1 cellular context compared by ENCODE assay signal in genomic region chr14:101962503-101962874, GRCh38.
TF ChIP-seq lines count a peak whose summit lies in the region.

No MANE protein-coding gene starts in this region.

TF ChIP-seq in HEK293, 187 proteins besides CTCF, POLR2A, EP300 and RAD21 (continued from another document):
- TF ChIP-seq WT1 (tag by site-specific recombination; IDR thresholded peaks at IDR 0.05) (no peak), ZFP37 (tag by site-specific recombination; IDR thresholded peaks at IDR 0.05) (no peak), ZBTB44 (tag by site-specific recombination; IDR thresholded peaks at IDR 0.05) (peak; percentile 100), ZBTB1 (tag by site-specific recombination; IDR thresholded peaks at IDR 0.05) (no peak), ZNF184 (tag by site-specific recombination; IDR thresholded peaks at IDR 0.05) (peak; percentile 74; the same call in 1 of the 2 replicates), ZNF660 (tag by site-specific recombination; IDR thresholded peaks at IDR 0.05) (peak; percentile 94), ZSCAN23 (tag by site-specific recombination; IDR thresholded peaks at IDR 0.05) (no peak), GLIS1 (tag by site-specific recombination; IDR thresholded peaks at IDR 0.05) (peak; percentile 15; the same call in 1 of the 2 replicates), ZNF600 (tag by site-specific recombination; IDR thresholded peaks at IDR 0.05) (peak; percentile 66; the same call in 1 of the 2 replicates), ZNF76 (tag by site-specific recombination; IDR thresholded peaks at IDR 0.05; ENCODE audit: borderline replicate concordance, low read depth) (no peak), TCF7L2 (IDR thresholded peaks at IDR 0.05; ENCODE audit: borderline replicate concordance, low read depth, low read length) (no peak), ZIC2 (tag by site-specific recombination; IDR thresholded peaks at IDR 0.05) (peak; percentile 80), ZNF211 (tag by site-specific recombination; IDR thresholded peaks at IDR 0.05; ENCODE audit: low read depth) (no peak), ZBTB17 (tag by site-specific recombination; IDR thresholded peaks at IDR 0.05) (peak; percentile 99), ZNF629 (tag by site-specific recombination; IDR thresholded peaks at IDR 0.05) (0 out of 2 replicates have a peak, but pooled peaks have one; percentile 12), ZEB2 (tag by site-specific recombination; IDR thresholded peaks at IDR 0.05) (peak; percentile 39; the same call in 1 of the 2 replicates), ZFHX2 (tag by site-specific recombination; conservative IDR thresholded peaks at IDR 0.05) (no peak), ZNF324 (tag by site-specific recombination; IDR thresholded peaks at IDR 0.05) (no peak), ZNF843 (tag by site-specific recombination; IDR thresholded peaks at IDR 0.05) (no peak), ZXDB (tag by site-specific recombination; IDR thresholded peaks at IDR 0.05) (0 out of 2 replicates have a peak, but pooled peaks have one; percentile 30), ZBTB48 (tag by site-specific recombination; IDR thresholded peaks at IDR 0.05) (peak; percentile 94), ZNF394 (tag by site-specific recombination; IDR thresholded peaks at IDR 0.05; ENCODE audit: borderline replicate concordance) (0 out of 2 replicates have a peak, but pooled peaks have one; percentile 18), ZNF37A (tag by site-specific recombination; IDR thresholded peaks at IDR 0.05) (0 out of 2 replicates have a peak, but pooled peaks have one; percentile 23), ZFP3 (tag by site-specific recombination; IDR thresholded peaks at IDR 0.05; ENCODE audit: low read depth) (no peak), ZNF223 (tag by site-specific recombination; IDR thresholded peaks at IDR 0.05) (no peak), IKZF3 (tag by site-specific recombination; IDR thresholded peaks at IDR 0.05) (peak; percentile 50; the same call in 1 of the 2 replicates), KLF10 (tag by site-specific recombination; IDR thresholded peaks at IDR 0.05) (peak; percentile 45; the same call in 1 of the 2 replicates), ZNF692 (tag by site-specific recombination; IDR thresholded peaks at IDR 0.05) (0 out of 2 replicates have a peak, but pooled peaks have one; percentile 14), ZNF280D (tag by site-specific recombination; IDR thresholded peaks at IDR 0.05) (no peak), ZNF132 (tag by site-specific recombination; IDR thresholded peaks at IDR 0.05; ENCODE audit: borderline replicate concordance) (no peak), ZBTB6 (tag by site-specific recombination; IDR thresholded peaks at IDR 0.05) (peak; percentile 73), ZNF747 (tag by site-specific recombination; IDR thresholded peaks at IDR 0.05) (no peak), ZBTB8A (tag by site-specific recombination; IDR thresholded peaks at IDR 0.05) (peak; percentile 58; the same call in 1 of the 2 replicates), ELK4 (IDR thresholded peaks at IDR 0.05; ENCODE audit: borderline replicate concordance, low read depth, low read length) (no peak)
- TF ChIP-seq, protein P1, sequence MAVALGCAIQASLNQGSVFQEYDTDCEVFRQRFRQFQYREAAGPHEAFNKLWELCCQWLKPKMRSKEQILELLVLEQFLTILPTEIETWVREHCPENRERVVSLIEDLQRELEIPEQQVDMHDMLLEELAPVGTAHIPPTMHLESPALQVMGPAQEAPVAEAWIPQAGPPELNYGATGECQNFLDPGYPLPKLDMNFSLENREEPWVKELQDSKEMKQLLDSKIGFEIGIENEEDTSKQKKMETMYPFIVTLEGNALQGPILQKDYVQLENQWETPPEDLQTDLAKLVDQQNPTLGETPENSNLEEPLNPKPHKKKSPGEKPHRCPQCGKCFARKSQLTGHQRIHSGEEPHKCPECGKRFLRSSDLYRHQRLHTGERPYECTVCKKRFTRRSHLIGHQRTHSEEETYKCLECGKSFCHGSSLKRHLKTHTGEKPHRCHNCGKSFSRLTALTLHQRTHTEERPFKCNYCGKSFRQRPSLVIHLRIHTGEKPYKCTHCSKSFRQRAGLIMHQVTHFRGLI (tag by site-specific recombination; IDR thresholded peaks at IDR 0.05) = 0 out of 2 replicates have a peak, but pooled peaks have one; percentile 7
- TF ChIP-seq, protein P2, sequence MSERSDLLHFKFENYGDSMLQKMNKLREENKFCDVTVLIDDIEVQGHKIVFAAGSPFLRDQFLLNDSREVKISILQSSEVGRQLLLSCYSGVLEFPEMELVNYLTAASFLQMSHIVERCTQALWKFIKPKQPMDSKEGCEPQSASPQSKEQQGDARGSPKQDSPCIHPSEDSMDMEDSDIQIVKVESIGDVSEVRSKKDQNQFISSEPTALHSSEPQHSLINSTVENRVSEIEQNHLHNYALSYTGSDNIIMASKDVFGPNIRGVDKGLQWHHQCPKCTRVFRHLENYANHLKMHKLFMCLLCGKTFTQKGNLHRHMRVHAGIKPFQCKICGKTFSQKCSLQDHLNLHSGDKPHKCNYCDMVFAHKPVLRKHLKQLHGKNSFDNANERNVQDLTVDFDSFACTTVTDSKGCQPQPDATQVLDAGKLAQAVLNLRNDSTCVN (tag by site-specific recombination; optimal IDR thresholded peaks at IDR 0.05) = no peak
- TF ChIP-seq, protein P3, sequence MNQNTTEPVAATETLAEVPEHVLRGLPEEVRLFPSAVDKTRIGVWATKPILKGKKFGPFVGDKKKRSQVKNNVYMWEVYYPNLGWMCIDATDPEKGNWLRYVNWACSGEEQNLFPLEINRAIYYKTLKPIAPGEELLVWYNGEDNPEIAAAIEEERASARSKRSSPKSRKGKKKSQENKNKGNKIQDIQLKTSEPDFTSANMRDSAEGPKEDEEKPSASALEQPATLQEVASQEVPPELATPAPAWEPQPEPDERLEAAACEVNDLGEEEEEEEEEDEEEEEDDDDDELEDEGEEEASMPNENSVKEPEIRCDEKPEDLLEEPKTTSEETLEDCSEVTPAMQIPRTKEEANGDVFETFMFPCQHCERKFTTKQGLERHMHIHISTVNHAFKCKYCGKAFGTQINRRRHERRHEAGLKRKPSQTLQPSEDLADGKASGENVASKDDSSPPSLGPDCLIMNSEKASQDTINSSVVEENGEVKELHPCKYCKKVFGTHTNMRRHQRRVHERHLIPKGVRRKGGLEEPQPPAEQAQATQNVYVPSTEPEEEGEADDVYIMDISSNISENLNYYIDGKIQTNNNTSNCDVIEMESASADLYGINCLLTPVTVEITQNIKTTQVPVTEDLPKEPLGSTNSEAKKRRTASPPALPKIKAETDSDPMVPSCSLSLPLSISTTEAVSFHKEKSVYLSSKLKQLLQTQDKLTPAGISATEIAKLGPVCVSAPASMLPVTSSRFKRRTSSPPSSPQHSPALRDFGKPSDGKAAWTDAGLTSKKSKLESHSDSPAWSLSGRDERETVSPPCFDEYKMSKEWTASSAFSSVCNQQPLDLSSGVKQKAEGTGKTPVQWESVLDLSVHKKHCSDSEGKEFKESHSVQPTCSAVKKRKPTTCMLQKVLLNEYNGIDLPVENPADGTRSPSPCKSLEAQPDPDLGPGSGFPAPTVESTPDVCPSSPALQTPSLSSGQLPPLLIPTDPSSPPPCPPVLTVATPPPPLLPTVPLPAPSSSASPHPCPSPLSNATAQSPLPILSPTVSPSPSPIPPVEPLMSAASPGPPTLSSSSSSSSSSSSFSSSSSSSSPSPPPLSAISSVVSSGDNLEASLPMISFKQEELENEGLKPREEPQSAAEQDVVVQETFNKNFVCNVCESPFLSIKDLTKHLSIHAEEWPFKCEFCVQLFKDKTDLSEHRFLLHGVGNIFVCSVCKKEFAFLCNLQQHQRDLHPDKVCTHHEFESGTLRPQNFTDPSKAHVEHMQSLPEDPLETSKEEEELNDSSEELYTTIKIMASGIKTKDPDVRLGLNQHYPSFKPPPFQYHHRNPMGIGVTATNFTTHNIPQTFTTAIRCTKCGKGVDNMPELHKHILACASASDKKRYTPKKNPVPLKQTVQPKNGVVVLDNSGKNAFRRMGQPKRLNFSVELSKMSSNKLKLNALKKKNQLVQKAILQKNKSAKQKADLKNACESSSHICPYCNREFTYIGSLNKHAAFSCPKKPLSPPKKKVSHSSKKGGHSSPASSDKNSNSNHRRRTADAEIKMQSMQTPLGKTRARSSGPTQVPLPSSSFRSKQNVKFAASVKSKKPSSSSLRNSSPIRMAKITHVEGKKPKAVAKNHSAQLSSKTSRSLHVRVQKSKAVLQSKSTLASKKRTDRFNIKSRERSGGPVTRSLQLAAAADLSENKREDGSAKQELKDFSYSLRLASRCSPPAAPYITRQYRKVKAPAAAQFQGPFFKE (tag by site-specific recombination; IDR thresholded peaks at IDR 0.05; ENCODE audit: borderline replicate concordance) = no peak
